In genomic region chr17:68440526-68440925, GRCh38 we compare ENCODE assay signal across 21 cellular contexts. TPM values are rescaled to one million over a fixed set of nuclear protein-coding genes. Genes with fewer than 3 reads are reported as not detected.
DNase-seq lines count a peak whose midpoint lies in the region; ATAC-seq and TF ChIP-seq lines count a peak whose summit lies in the region.
"Had no signal": no experiment of that assay in that cellular context is flagged by ENCODE, and none has a peak within 500 bp of the region (broad histone marks: within the 10 kb centered on the region; RNA-seq: fewer than 3 reads in every experiment).

No MANE protein-coding gene starts in this region.

- no peaks in the 10 kb centered on the region for H3K9me2 ChIP-seq in hepatocyte (replicated peaks; ENCODE audit: insufficient read depth)

- H3K9me3 Mint-ChIP-seq in activated CD4-positive, alpha-beta T cell treated with anti-CD3 and anti-CD28 coated beads for 36 hours (ENCODE audit: low read depth) = no peaks in the 10 kb centered on the region
- H3K9me3 Mint-ChIP-seq: CD8-positive, alpha-beta T cell had no signal

- H3K27ac ChIP-seq in hepatocyte = peak overlapping the region; percentile 66
- H3K27ac ChIP-seq in smooth muscle cell (ENCODE audit: low read depth) = peak overlapping the region; percentile 36
- H3K27ac ChIP-seq: 22Rv1 had no signal

- H3K4me2 ChIP-seq in hepatocyte = no peak overlapping the region
- H3K4me2 ChIP-seq in smooth muscle cell = no peak overlapping the region

- TF ChIP-seq CTCF in hepatocyte (IDR thresholded peaks at IDR 0.05; ENCODE audit: poor library complexity) (no peak), smooth muscle cell (IDR thresholded peaks at IDR 0.05; ENCODE audit: borderline replicate concordance, insufficient read depth, poor library complexity, severe bottlenecking) (no peak)

- DNase-seq in activated CD4-positive, alpha-beta T cell treated with anti-CD3 and anti-CD28 coated beads for 36 hours = no peak
- DNase-seq in activated CD4-positive, alpha-beta T cell treated with anti-CD3 and anti-CD28 coated beads, Interleukin-2, amount 50 U/mL, for 1 hour = no peak
- DNase-seq in T-helper 17 cell (no peak), hepatocyte (ENCODE audit: low spot score) (no peak), smooth muscle cell (lab: John Stamatoyannopoulos, UW; ENCODE audit: unreplicated experiment) (no peak), CD1c-positive myeloid dendritic cell (ENCODE audit: extremely low spot score) (no peak), GM03348 (ENCODE audit: low spot score) (no peak)
- DNase-seq: activated CD4-positive, alpha-beta T cell treated with anti-CD3 and anti-CD28 coated beads, Interleukin-2, amount 50 U/mL, for 48 hours; activated effector memory CD4-positive, alpha-beta T cell treated with anti-CD3 and anti-CD28 coated beads, Interleukin-2, amount 50 U/mL, for 16 hours; CD8-positive, alpha-beta T cell; effector CD8-positive, alpha-beta T cell; EL; foreskin fibroblast; KG1; NCI-H1105 treated with DMSO at 0.1 percent for 48 hours; posterior cingulate gyrus; SIG-M5; stimulated activated CD4-positive, alpha-beta T cell treated with anti-CD3 and anti-CD28 coated beads, Interleukin-12 subunit alpha, Interleukin-12 subunit beta, amount 100 ng/mL, for 4 hours had no signal

- H3K27ac Mint-ChIP-seq in activated CD4-positive, alpha-beta T cell treated with anti-CD3 and anti-CD28 coated beads for 36 hours = peak overlapping the region; percentile 15
- peak overlapping the region; percentile 87 for H3K27ac Mint-ChIP-seq in T-helper 17 cell

- no peaks in the 10 kb centered on the region for H3K27me3 Mint-ChIP-seq in activated CD4-positive, alpha-beta T cell treated with anti-CD3 and anti-CD28 coated beads for 36 hours
- H3K27me3 Mint-ChIP-seq in T-helper 17 cell = no peaks in the 10 kb centered on the region

- H3K36me3 ChIP-seq in hepatocyte (replicated peaks; ENCODE audit: insufficient read depth, low read depth) = no peaks in the 10 kb centered on the region
- H3K36me3 ChIP-seq in smooth muscle cell (ENCODE audit: low read depth) = peaks cover 15% of the 10 kb centered on the region

- no peak for ATAC-seq in activated CD4-positive, alpha-beta T cell treated with anti-CD3 and anti-CD28 coated beads for 36 hours
- no peak for ATAC-seq in T-helper 17 cell
- ATAC-seq in GM18520 (IDR thresholded peaks at IDR 0.05; ENCODE audit: unreplicated experiment) = no peak
- ATAC-seq: body of pancreas; CD8-positive, alpha-beta T cell had no signal

- no peaks in the 10 kb centered on the region for H3K36me3 Mint-ChIP-seq in activated CD4-positive, alpha-beta T cell treated with anti-CD3 and anti-CD28 coated beads for 36 hours (ENCODE audit: low read depth)
- H3K36me3 Mint-ChIP-seq in T-helper 17 cell (ENCODE audit: low read depth) = no peaks in the 10 kb centered on the region

- H3K9me3 ChIP-seq in T-helper 17 cell (ENCODE audit: control insufficient read depth, low read length, poor library complexity, severe bottlenecking) = no peaks in the 10 kb centered on the region
- H3K9me3 ChIP-seq in hepatocyte (ENCODE audit: low read depth) = no peaks in the 10 kb centered on the region
- H3K9me3 ChIP-seq in smooth muscle cell (replicated peaks; ENCODE audit: low read depth) = no peaks in the 10 kb centered on the region
- H3K9me3 ChIP-seq: body of pancreas had no signal

- no peak overlapping the region for H3K9ac ChIP-seq in smooth muscle cell (ENCODE audit: low read depth)

- H2AFZ ChIP-seq in hepatocyte = no peak overlapping the region
- H2AFZ ChIP-seq in smooth muscle cell (ENCODE audit: low read depth) = no peak overlapping the region

- no peaks in the 10 kb centered on the region for H3K79me2 ChIP-seq in hepatocyte
- no peaks in the 10 kb centered on the region for H3K79me2 ChIP-seq in smooth muscle cell (ENCODE audit: low read depth)

- H3F3A ChIP-seq in smooth muscle cell (ENCODE audit: low read depth) = peaks cover 41% of the 10 kb centered on the region

- H3K4me3 ChIP-seq in hepatocyte = no peak overlapping the region
- no peak overlapping the region for H3K4me3 ChIP-seq in smooth muscle cell
- H3K4me3 ChIP-seq: body of pancreas had no signal

- H4K20me1 ChIP-seq in hepatocyte (ENCODE audit: insufficient read depth, poor library complexity, severe bottlenecking) (no peaks in the 10 kb centered on the region), smooth muscle cell (ENCODE audit: low read depth) (peaks cover 48% of the 10 kb centered on the region)

- peaks cover 21% of the 10 kb centered on the region for H3K4me1 ChIP-seq in hepatocyte (ENCODE audit: insufficient read depth)
- H3K4me1 ChIP-seq in smooth muscle cell (ENCODE audit: low read depth) = no peaks in the 10 kb centered on the region

- intact Hi-C loops in activated CD4-positive, alpha-beta T cell treated with anti-CD3 and anti-CD28 coated beads for 36 hours (cut with DNase I, micrococcal nuclease) = no loop called here

- CTCF ChIA-PET in activated CD4-positive, alpha-beta T cell treated with anti-CD3 and anti-CD28 coated beads for 36 hours (lab: Charles Lee) = interaction anchor here (0.5 to 13.0 kb wide), 9 partner anchors 9 to 270 kb away, joined by 3 to 112 read pairs (median 4); no protein-coding TSS in a partner anchor

- 91% methylated on average over 2 of the region's 2 CpGs for WGBS in hepatocyte (ENCODE audit: low lambda C conversion rate, missing lambda C conversion rate)
- WGBS in smooth muscle cell (ENCODE audit: low lambda C conversion rate) = 95% methylated on average over 2 of the region's 2 CpGs

- H3K4me3 Mint-ChIP-seq in activated CD4-positive, alpha-beta T cell treated with anti-CD3 and anti-CD28 coated beads for 36 hours = no peak overlapping the region
- H3K4me3 Mint-ChIP-seq in T-helper 17 cell = no peak overlapping the region
- H3K4me3 Mint-ChIP-seq: CD8-positive, alpha-beta T cell had no signal

- POLR2A ChIA-PET in activated CD4-positive, alpha-beta T cell treated with anti-CD3 and anti-CD28 coated beads for 36 hours (lab: Charles Lee) = interaction anchor here (1.0 kb wide), 1 partner anchor 151 kb away, joined by 4 read pairs; no protein-coding TSS in a partner anchor

- no peaks in the 10 kb centered on the region for H3K27me3 ChIP-seq in hepatocyte
- H3K27me3 ChIP-seq in smooth muscle cell (ENCODE audit: low read depth) = no peaks in the 10 kb centered on the region
- H3K27me3 ChIP-seq: body of pancreas had no signal

- peaks cover 42% of the 10 kb centered on the region for H3K4me1 Mint-ChIP-seq in activated CD4-positive, alpha-beta T cell treated with anti-CD3 and anti-CD28 coated beads for 36 hours
- peaks cover 39% of the 10 kb centered on the region for H3K4me1 Mint-ChIP-seq in T-helper 17 cell

RNA-seq across cellular contexts. Expression of gene WIPI1, which starts 16.8 kb away (rescaled TPM):
- total RNA-seq in activated CD4-positive, alpha-beta T cell treated with anti-CD3 and anti-CD28 coated beads for 36 hours = 10 to 100 TPM; 14.0 to 17.6 TPM
- 10 to 100 TPM in 1 of 2 donors, 1 to 10 TPM in 1; 8.9 to 10.2 TPM for total RNA-seq in T-helper 17 cell
- 67.4 and 84.0 TPM in 2 replicates for total RNA-seq in hepatocyte
- polyA plus RNA-seq in hepatocyte = 79.6 and 91.3 TPM in 2 replicates
- 177 and 196 TPM in 2 replicates for total RNA-seq in smooth muscle cell
- 169 and 188 TPM in 2 replicates for polyA plus RNA-seq in smooth muscle cell
